In the genomic region with DNA sequence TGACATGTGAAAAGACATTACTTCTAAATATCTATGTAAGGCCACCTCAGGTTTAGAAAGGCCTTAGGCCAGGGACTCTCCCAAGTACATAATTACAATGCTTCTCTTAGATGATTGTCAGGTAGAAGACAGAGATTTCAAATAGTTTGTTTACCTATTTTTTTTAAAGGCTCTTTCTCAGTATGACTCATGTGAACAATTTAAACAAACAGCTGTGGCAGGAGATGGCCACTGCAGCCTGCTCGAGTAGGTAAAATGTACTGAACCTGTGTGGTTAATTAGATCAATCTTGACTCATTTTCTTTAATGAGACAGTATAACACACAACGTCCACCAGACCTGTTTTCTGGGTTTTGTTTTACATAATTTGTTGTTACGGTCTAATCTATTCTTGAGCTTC, we compare ENCODE assay signal across 1 cellular context.
TF ChIP-seq lines count a peak whose summit lies in the region.

No MANE protein-coding gene starts in this region.

TF ChIP-seq in K562, 482 proteins besides CTCF, POLR2A, EP300 and RAD21 (continued from another document and continues in another):
- 0 out of 4 replicates have a peak, but pooled peaks of 1 of the 2 experiments have one; percentile 11 for TF ChIP-seq MNT (conservative IDR thresholded peaks at IDR 0.05)
- TF ChIP-seq TAL1 (IDR thresholded peaks at IDR 0.05), result peak; percentile 8; the same call in 1 of the 2 replicates
- no peak for TF ChIP-seq MXI1 (IDR thresholded peaks at IDR 0.05; ENCODE audit: low read depth, low read length)
- no peak for TF ChIP-seq GATAD2B (IDR thresholded peaks at IDR 0.05; ENCODE audit: borderline replicate concordance)
- no peak for TF ChIP-seq RBM15 (IDR thresholded peaks at IDR 0.05; ENCODE audit: insufficient read depth, low read length)
- no peak for TF ChIP-seq NFYB (IDR thresholded peaks at IDR 0.05; ENCODE audit: extremely low read depth, insufficient read length)
- TF ChIP-seq ARID1B (IDR thresholded peaks at IDR 0.05), result peak; percentile 54; the same call in 1 of the 2 replicates
- TF ChIP-seq ZSCAN32 (CRISPR knock-in tag; IDR thresholded peaks at IDR 0.05), result no peak
- no peak for TF ChIP-seq TARDBP (IDR thresholded peaks at IDR 0.05)
- no peak for TF ChIP-seq CCNT2 (IDR thresholded peaks at IDR 0.05; ENCODE audit: borderline replicate concordance, extremely low read depth, insufficient read length, low read depth, low read length)
- no peak for TF ChIP-seq HNRNPUL1 (IDR thresholded peaks at IDR 0.05; ENCODE audit: low read length)
- TF ChIP-seq, protein P1, sequence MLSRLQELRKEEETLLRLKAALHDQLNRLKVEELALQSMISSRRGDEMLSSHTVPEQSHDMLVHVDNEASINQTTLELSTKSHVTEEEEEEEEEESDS (CRISPR knock-in tag; IDR thresholded peaks at IDR 0.05), result no peak
- no peak for TF ChIP-seq BRCA1 (IDR thresholded peaks at IDR 0.05)
- no peak for TF ChIP-seq BRCA1 (CRISPR knock-in tag; IDR thresholded peaks at IDR 0.05)
- TF ChIP-seq CAMTA2 (CRISPR knock-in tag; conservative IDR thresholded peaks at IDR 0.05), result no peak
- no peak for TF ChIP-seq RFX5 (IDR thresholded peaks at IDR 0.05; ENCODE audit: low read depth, low read length)
- TF ChIP-seq, protein P2, sequence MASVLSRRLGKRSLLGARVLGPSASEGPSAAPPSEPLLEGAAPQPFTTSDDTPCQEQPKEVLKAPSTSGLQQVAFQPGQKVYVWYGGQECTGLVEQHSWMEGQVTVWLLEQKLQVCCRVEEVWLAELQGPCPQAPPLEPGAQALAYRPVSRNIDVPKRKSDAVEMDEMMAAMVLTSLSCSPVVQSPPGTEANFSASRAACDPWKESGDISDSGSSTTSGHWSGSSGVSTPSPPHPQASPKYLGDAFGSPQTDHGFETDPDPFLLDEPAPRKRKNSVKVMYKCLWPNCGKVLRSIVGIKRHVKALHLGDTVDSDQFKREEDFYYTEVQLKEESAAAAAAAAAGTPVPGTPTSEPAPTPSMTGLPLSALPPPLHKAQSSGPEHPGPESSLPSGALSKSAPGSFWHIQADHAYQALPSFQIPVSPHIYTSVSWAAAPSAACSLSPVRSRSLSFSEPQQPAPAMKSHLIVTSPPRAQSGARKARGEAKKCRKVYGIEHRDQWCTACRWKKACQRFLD (CRISPR knock-in tag; IDR thresholded peaks at IDR 0.05), result no peak
- TF ChIP-seq TEAD4 (IDR thresholded peaks at IDR 0.05; ENCODE audit: low read length), result no peak
- no peak for TF ChIP-seq TEAD4 (CRISPR knock-in tag; IDR thresholded peaks at IDR 0.05; ENCODE audit: borderline replicate concordance)
- no peak for TF ChIP-seq HNRNPL (IDR thresholded peaks at IDR 0.05; ENCODE audit: low read depth, low read length)
- TF ChIP-seq MEIS2 (IDR thresholded peaks at IDR 0.05; ENCODE audit: partially characterized antibody), result peak; percentile 19
- no peak for TF ChIP-seq C11orf30 (IDR thresholded peaks at IDR 0.05; ENCODE audit: low read depth)
- TF ChIP-seq L3MBTL2 (IDR thresholded peaks at IDR 0.05), result no peak
- TF ChIP-seq CTBP1 (IDR thresholded peaks at IDR 0.05; ENCODE audit: borderline replicate concordance), result no peak
- no peak for TF ChIP-seq GATAD2A (IDR thresholded peaks at IDR 0.05)
- TF ChIP-seq PHB2 (IDR thresholded peaks at IDR 0.05; ENCODE audit: low read depth), result no peak
- TF ChIP-seq HLTF (IDR thresholded peaks at IDR 0.05), result no peak
- TF ChIP-seq NR1H2 (CRISPR knock-in tag; IDR thresholded peaks at IDR 0.05), result no peak
- TF ChIP-seq TFAP4 (CRISPR knock-in tag; IDR thresholded peaks at IDR 0.05; ENCODE audit: borderline replicate concordance), result no peak; the same call in 1 of the 2 replicates
- TF ChIP-seq, protein P3, sequence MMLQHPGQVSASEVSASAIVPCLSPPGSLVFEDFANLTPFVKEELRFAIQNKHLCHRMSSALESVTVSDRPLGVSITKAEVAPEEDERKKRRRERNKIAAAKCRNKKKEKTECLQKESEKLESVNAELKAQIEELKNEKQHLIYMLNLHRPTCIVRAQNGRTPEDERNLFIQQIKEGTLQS (IDR thresholded peaks at IDR 0.05), result peak; percentile 81
- TF ChIP-seq, protein P3 (CRISPR knock-in tag; conservative IDR thresholded peaks at IDR 0.05), result no peak
- no peak for TF ChIP-seq ZNF79 (CRISPR knock-in tag; IDR thresholded peaks at IDR 0.05; ENCODE audit: low read depth)
- peak; percentile 8; the same call in 1 of the 2 replicates for TF ChIP-seq KAT7 (CRISPR knock-in tag; IDR thresholded peaks at IDR 0.05; ENCODE audit: borderline replicate concordance)
- no peak for TF ChIP-seq ZNF280B (CRISPR knock-in tag; IDR thresholded peaks at IDR 0.05)
- no peak for TF ChIP-seq PREB (CRISPR knock-in tag; IDR thresholded peaks at IDR 0.05)
- TF ChIP-seq SRF (CRISPR knock-in tag; IDR thresholded peaks at IDR 0.05), result no peak
- TF ChIP-seq, protein P4, sequence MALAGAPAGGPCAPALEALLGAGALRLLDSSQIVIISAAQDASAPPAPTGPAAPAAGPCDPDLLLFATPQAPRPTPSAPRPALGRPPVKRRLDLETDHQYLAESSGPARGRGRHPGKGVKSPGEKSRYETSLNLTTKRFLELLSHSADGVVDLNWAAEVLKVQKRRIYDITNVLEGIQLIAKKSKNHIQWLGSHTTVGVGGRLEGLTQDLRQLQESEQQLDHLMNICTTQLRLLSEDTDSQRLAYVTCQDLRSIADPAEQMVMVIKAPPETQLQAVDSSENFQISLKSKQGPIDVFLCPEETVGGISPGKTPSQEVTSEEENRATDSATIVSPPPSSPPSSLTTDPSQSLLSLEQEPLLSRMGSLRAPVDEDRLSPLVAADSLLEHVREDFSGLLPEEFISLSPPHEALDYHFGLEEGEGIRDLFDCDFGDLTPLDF (CRISPR knock-in tag; IDR thresholded peaks at IDR 0.05), result no peak
- TF ChIP-seq ZNF232 (CRISPR knock-in tag; IDR thresholded peaks at IDR 0.05), result no peak
- TF ChIP-seq ZNF384 (IDR thresholded peaks at IDR 0.05; ENCODE audit: low read depth, low read length), result peak; percentile 85
- TF ChIP-seq HIVEP1 (CRISPR knock-in tag; IDR thresholded peaks at IDR 0.05), result no peak
- TF ChIP-seq TAF9B (IDR thresholded peaks at IDR 0.05; ENCODE audit: partially characterized antibody), result no peak
- TF ChIP-seq FOXJ2 (tag; IDR thresholded peaks at IDR 0.05), result 0 out of 2 replicates have a peak, but pooled peaks have one; percentile 21
- TF ChIP-seq NELFE (IDR thresholded peaks at IDR 0.05; ENCODE audit: insufficient read depth, insufficient read length), result no peak
- TF ChIP-seq, protein P5, sequence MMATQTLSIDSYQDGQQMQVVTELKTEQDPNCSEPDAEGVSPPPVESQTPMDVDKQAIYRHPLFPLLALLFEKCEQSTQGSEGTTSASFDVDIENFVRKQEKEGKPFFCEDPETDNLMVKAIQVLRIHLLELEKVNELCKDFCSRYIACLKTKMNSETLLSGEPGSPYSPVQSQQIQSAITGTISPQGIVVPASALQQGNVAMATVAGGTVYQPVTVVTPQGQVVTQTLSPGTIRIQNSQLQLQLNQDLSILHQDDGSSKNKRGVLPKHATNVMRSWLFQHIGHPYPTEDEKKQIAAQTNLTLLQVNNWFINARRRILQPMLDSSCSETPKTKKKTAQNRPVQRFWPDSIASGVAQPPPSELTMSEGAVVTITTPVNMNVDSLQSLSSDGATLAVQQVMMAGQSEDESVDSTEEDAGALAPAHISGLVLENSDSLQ (IDR thresholded peaks at IDR 0.05), result peak; percentile 50; the same call in 1 of the 2 replicates
- no peak for TF ChIP-seq ZNF217 (CRISPR knock-in tag; IDR thresholded peaks at IDR 0.05)
- TF ChIP-seq RFX7 (CRISPR knock-in tag; IDR thresholded peaks at IDR 0.05), result no peak
- TF ChIP-seq ZNF197 (CRISPR knock-in tag; IDR thresholded peaks at IDR 0.05; ENCODE audit: low read depth), result no peak
- TF ChIP-seq CSDE1 (IDR thresholded peaks at IDR 0.05), result no peak
- TF ChIP-seq ETV5 (CRISPR knock-in tag; IDR thresholded peaks at IDR 0.05; ENCODE audit: low read depth), result no peak
- TF ChIP-seq PCBP1 (IDR thresholded peaks at IDR 0.05; ENCODE audit: low read depth, low read length, poor library complexity, severe bottlenecking), result no peak
- TF ChIP-seq RBM39 (optimal IDR thresholded peaks at IDR 0.05; ENCODE audit: low read depth, low read length), result no peak
- peak; percentile 57 for TF ChIP-seq DPF2 (IDR thresholded peaks at IDR 0.05)
- TF ChIP-seq, protein P6, sequence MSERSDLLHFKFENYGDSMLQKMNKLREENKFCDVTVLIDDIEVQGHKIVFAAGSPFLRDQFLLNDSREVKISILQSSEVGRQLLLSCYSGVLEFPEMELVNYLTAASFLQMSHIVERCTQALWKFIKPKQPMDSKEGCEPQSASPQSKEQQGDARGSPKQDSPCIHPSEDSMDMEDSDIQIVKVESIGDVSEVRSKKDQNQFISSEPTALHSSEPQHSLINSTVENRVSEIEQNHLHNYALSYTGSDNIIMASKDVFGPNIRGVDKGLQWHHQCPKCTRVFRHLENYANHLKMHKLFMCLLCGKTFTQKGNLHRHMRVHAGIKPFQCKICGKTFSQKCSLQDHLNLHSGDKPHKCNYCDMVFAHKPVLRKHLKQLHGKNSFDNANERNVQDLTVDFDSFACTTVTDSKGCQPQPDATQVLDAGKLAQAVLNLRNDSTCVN (CRISPR knock-in tag; IDR thresholded peaks at IDR 0.05), result no peak
- no peak for TF ChIP-seq SMARCA5 (IDR thresholded peaks at IDR 0.05)
- no peak for TF ChIP-seq ZNF644 (tag; IDR thresholded peaks at IDR 0.05; ENCODE audit: low read depth)
- TF ChIP-seq SOX6 (IDR thresholded peaks at IDR 0.05), result peak; percentile 48; the same call in 1 of the 2 replicates
- no peak for TF ChIP-seq ZNF780A (CRISPR knock-in tag; IDR thresholded peaks at IDR 0.05)
- TF ChIP-seq FOSL1 (tag; conservative IDR thresholded peaks at IDR 0.05), result peak; percentile 83
- no peak for TF ChIP-seq BRD4 (IDR thresholded peaks at IDR 0.05)
- peak in 1 of 2 experiments; percentile 7; a peak in 1 of 4 replicates for TF ChIP-seq TBL1XR1 (IDR thresholded peaks at IDR 0.05; ENCODE audit: low read length in 2 of 2)
- TF ChIP-seq POLR2B (IDR thresholded peaks at IDR 0.05; ENCODE audit: low read depth, partially characterized antibody), result no peak
- TF ChIP-seq, protein P7, sequence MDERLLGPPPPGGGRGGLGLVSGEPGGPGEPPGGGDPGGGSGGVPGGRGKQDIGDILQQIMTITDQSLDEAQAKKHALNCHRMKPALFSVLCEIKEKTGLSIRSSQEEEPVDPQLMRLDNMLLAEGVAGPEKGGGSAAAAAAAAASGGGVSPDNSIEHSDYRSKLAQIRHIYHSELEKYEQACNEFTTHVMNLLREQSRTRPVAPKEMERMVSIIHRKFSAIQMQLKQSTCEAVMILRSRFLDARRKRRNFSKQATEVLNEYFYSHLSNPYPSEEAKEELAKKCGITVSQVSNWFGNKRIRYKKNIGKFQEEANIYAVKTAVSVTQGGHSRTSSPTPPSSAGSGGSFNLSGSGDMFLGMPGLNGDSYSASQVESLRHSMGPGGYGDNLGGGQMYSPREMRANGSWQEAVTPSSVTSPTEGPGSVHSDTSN (CRISPR knock-in tag; IDR thresholded peaks at IDR 0.05; ENCODE audit: low read depth), result no peak
- TF ChIP-seq, protein P7 (tag; conservative IDR thresholded peaks at IDR 0.05; ENCODE audit: low read depth), result no peak
